ENCODE assay signal across 11 cellular contexts in genomic region chr11:118156531-118157185, GRCh38. TPM values are rescaled to one million over a fixed set of nuclear protein-coding genes. Genes with fewer than 3 reads are reported as not detected.
DNase-seq lines count a peak whose midpoint lies in the region; ATAC-seq and TF ChIP-seq lines count a peak whose summit lies in the region.
"Had no signal": no experiment of that assay in that cellular context is flagged by ENCODE, and none has a peak within 500 bp of the region (broad histone marks: within the 10 kb centered on the region; RNA-seq: fewer than 3 reads in every experiment).

No MANE protein-coding gene starts in this region.

- no CpG with 5 or more reads among the region's 21 CpGs for WGBS in mesendoderm (ENCODE audit: extremely low coverage, insufficient coverage, low lambda C conversion rate)

- no peak overlapping the region for H2AK5ac ChIP-seq in mesendoderm (ENCODE audit: low read length)

- no peak overlapping the region for H3K56ac ChIP-seq in mesendoderm (ENCODE audit: low read length)

- no peaks in the 10 kb centered on the region for H3K4me1 Mint-ChIP-seq in activated T-helper 17 cell treated with anti-CD3 and anti-CD28 coated beads, Interleukin-2, amount 50 U/mL, for 72 hours

- H3K9ac ChIP-seq in HUES6 (ENCODE audit: low read length) (no peak overlapping the region), mesendoderm (ENCODE audit: low read length) (no peak overlapping the region)

- no peaks in the 10 kb centered on the region for H3K9me3 ChIP-seq in HUES6 (ENCODE audit: control insufficient read depth, insufficient read depth, low read depth, low read length)
- H3K9me3 ChIP-seq: SJSA1 had no signal

- H3K27ac ChIP-seq in HUES6 (ENCODE audit: low read depth, low read length) (no peak overlapping the region), mesendoderm (ENCODE audit: low read depth, low read length) (no peak overlapping the region), RWPE1 (no peak overlapping the region)
- H3K27ac ChIP-seq: epithelial cell of prostate, SJSA1 had no signal

- no peak overlapping the region for H2BK15ac ChIP-seq in mesendoderm (replicated peaks; ENCODE audit: low read depth)

- no peak overlapping the region for H3K4me3 Mint-ChIP-seq in activated T-helper 17 cell treated with anti-CD3 and anti-CD28 coated beads, Interleukin-2, amount 50 U/mL, for 72 hours

- H3K27me3 ChIP-seq in HUES6 (ENCODE audit: control insufficient read depth, insufficient read depth, low read length): peaks cover 99% of the 10 kb centered on the region
- peaks cover 58% of the 10 kb centered on the region for H3K27me3 ChIP-seq in mesendoderm (ENCODE audit: insufficient read depth, low read length, poor library complexity)

- no peaks in the 10 kb centered on the region for H3K9me3 Mint-ChIP-seq in activated T-helper 17 cell treated with anti-CD3 and anti-CD28 coated beads, Interleukin-2, amount 50 U/mL, for 72 hours

- no peak overlapping the region for H3K23ac ChIP-seq in mesendoderm (ENCODE audit: low read length)

- H4K5ac ChIP-seq in mesendoderm (ENCODE audit: low read length): no peak overlapping the region

- H3K79me2 ChIP-seq in mesendoderm (ENCODE audit: control insufficient read depth, insufficient read depth, low read length): no peaks in the 10 kb centered on the region

- no peak overlapping the region for H3K27ac Mint-ChIP-seq in activated T-helper 17 cell treated with anti-CD3 and anti-CD28 coated beads, Interleukin-2, amount 50 U/mL, for 72 hours

- CTCF ChIA-PET in RWPE1 (lab: Yijun Ruan, JAX): interaction anchor here (0.5 to 3.2 kb wide), 4 partner anchors 15 to 667 kb away, joined by 3 to 16 read pairs (median 4); no protein-coding TSS in a partner anchor

- H3K4me1 ChIP-seq in HUES6 (ENCODE audit: control insufficient read depth, insufficient read depth, low read length) (peaks cover 51% of the 10 kb centered on the region), mesendoderm (ENCODE audit: control insufficient read depth, low read depth, low read length) (peaks cover 12% of the 10 kb centered on the region)
- H3K4me1 ChIP-seq: SJSA1 had no signal

- no peak overlapping the region for H3K18ac ChIP-seq in mesendoderm (ENCODE audit: low read length)

- no peaks in the 10 kb centered on the region for H3K36me3 Mint-ChIP-seq in activated T-helper 17 cell treated with anti-CD3 and anti-CD28 coated beads, Interleukin-2, amount 50 U/mL, for 72 hours (ENCODE audit: low read depth)

- H2BK5ac ChIP-seq in mesendoderm (ENCODE audit: low read length): no peak overlapping the region

- H3K36me3 ChIP-seq in HUES6 (ENCODE audit: control insufficient read depth, insufficient read depth, low read length): no peaks in the 10 kb centered on the region
- no peaks in the 10 kb centered on the region for H3K36me3 ChIP-seq in mesendoderm (ENCODE audit: control insufficient read depth, insufficient read depth, low read length)
- H3K36me3 ChIP-seq: SJSA1 had no signal

- POLR2A ChIA-PET in RWPE1 (lab: Yijun Ruan, JAX; ENCODE audit: low non-redundant PET): no interaction called here

- H3K4me2 ChIP-seq in mesendoderm (ENCODE audit: low read length): peak overlapping the region; percentile 11

- peak in 2 of 3 experiments; percentile 65 to 77 for DNase-seq in NCI-H1417 (lab: John Stamatoyannopoulos, UW)
- no peak for DNase-seq in NCI-H1417 treated with DMSO at 0.1 percent for 48 hours (lab: John Stamatoyannopoulos, UW)
- no peak for DNase-seq in mesendoderm
- no peak for DNase-seq in RWPE1 (ENCODE audit: low spot score)
- DNase-seq: ACHN had no signal

- no peak overlapping the region for H3K4ac ChIP-seq in mesendoderm (ENCODE audit: low read depth, low read length)

- peaks cover 42% of the 10 kb centered on the region for H3K27me3 Mint-ChIP-seq in activated T-helper 17 cell treated with anti-CD3 and anti-CD28 coated beads, Interleukin-2, amount 50 U/mL, for 72 hours

- H2BK120ac ChIP-seq in mesendoderm (ENCODE audit: low read depth, low read length): no peak overlapping the region

- peak; percentile 22 for ATAC-seq in activated T-helper 17 cell treated with anti-CD3 and anti-CD28 coated beads, Interleukin-2, amount 50 U/mL, for 72 hours (replicated peaks)
- no peak for ATAC-seq in esophagus mucosa
- no peak for ATAC-seq in GM19397 (IDR thresholded peaks at IDR 0.05; ENCODE audit: unreplicated experiment)

- H3K4me3 ChIP-seq in HUES6 (ENCODE audit: low read depth, low read length): peak overlapping the region; percentile 48
- H3K4me3 ChIP-seq in mesendoderm (ENCODE audit: low read length): no peak overlapping the region
- H3K4me3 ChIP-seq: SJSA1 had no signal

- no peak for TF ChIP-seq CTCF in RWPE1 (conservative IDR thresholded peaks at IDR 0.05; ENCODE audit: low read depth)

- H4K8ac ChIP-seq in mesendoderm (ENCODE audit: low read depth, low read length): no peak overlapping the region

- H3K79me1 ChIP-seq in mesendoderm (ENCODE audit: low read length): no peaks in the 10 kb centered on the region

RNA-seq across cellular contexts. Expression of gene SCN4B, which starts 4.0 kb away (rescaled TPM):
- 1 to 10 TPM in 1 of 2 donors, under 1 TPM in 1; 0.09 to 3.3 TPM for total RNA-seq in activated T-helper 17 cell treated with anti-CD3 and anti-CD28 coated beads, Interleukin-2, amount 50 U/mL, for 72 hours
- 0.04 TPM for polyA plus RNA-seq in mesendoderm (2013, experiment 1 of 2)
- 0.04 TPM for polyA plus RNA-seq in mesendoderm (2013, experiment 2 of 2)
- 2.5 TPM for total RNA-seq in esophagus mucosa
- total RNA-seq: SJSA1 had no signal

RNA-seq across cellular contexts. Expression of gene SCN2B, which starts 19.8 kb away (rescaled TPM):
- total RNA-seq in activated T-helper 17 cell treated with anti-CD3 and anti-CD28 coated beads, Interleukin-2, amount 50 U/mL, for 72 hours: under 1 TPM in 1 of 2 donors, not detected in 1; 0.11 TPM
- polyA plus RNA-seq in mesendoderm (2013, experiment 1 of 2): 0.01 TPM
- 0.01 TPM for polyA plus RNA-seq in mesendoderm (2013, experiment 2 of 2)
- total RNA-seq in esophagus mucosa: 0.32 TPM
- total RNA-seq: SJSA1 had no signal

Comparison
In these comparisons a context has a peak if more than half of its experiments do, and no peak if none do; other contexts are left out.
1. DNase-seq: peak in NCI-H1417 (2 of 3); none in NCI-H1417 treated with DMSO at 0.1 percent for 48 hours (single experiment), mesendoderm (single experiment) and RWPE1 (single experiment).